ENCODE assay signal across 20 cellular contexts in the genomic region with DNA sequence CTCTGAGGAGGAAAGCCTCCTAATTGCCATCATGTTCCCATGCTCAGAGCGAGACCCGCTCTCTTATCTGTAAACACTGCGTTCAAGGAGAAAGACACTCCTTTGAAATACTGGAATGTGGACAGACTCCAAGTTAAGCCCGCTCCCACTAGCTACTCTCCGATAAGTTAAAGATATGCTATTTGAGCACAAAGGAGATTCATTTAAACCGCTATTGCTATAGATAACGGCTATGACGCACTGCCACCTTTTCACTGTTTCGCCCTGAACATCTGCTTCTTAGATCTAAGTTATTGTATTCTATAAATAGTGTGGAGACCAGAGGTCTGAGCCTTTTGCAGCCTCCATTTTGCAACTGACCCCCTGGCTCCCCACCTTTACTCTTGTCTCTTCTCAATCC.
"Had no signal": no experiment of that assay in that cellular context is flagged by ENCODE, and none has a peak within 500 bp of the region (broad histone marks: within the 10 kb centered on the region; RNA-seq: fewer than 3 reads in every experiment).

No MANE protein-coding gene starts in this region.

- H3K4me1 ChIP-seq: left lung, sigmoid colon had no signal

- DNase-seq: activated CD4-positive, alpha-beta memory T cell treated with anti-CD3 and anti-CD28 coated beads, Interleukin-2, amount 10 ng/mL, durations not matched to agents 7 days and 5 days; activated CD4-positive, alpha-beta T cell treated with anti-CD3 and anti-CD28 coated beads, Interleukin-2, amount 10 ng/mL, durations not matched to agents 24 days and 14 days; activated effector memory CD4-positive, alpha-beta T cell treated with anti-CD3 and anti-CD28 coated beads, Interleukin-2, amount 50 U/mL, for 16 hours; activated naive CD4-positive, alpha-beta T cell treated with anti-CD3 and anti-CD28 coated beads, Interleukin-2, amount 10 ng/mL, durations not matched to agents 7 days and 5 days; effector CD4-positive, alpha-beta T cell; foreskin fibroblast; hippocampal formation; kidney glomerular epithelial cell; left lung; naive thymus-derived CD4-positive, alpha-beta T cell; pancreas; sigmoid colon; stimulated activated CD4-positive, alpha-beta T cell treated with anti-CD3 and anti-CD28 coated beads, Interleukin-2, amount 100 ng/mL, for 48 hours; stimulated activated CD8-positive, alpha-beta memory T cell treated with anti-CD3 and anti-CD28 coated beads, Interleukin-4, amount 100 ng/mL, for 48 hours; stimulated activated naive CD4-positive, alpha-beta T cell had no signal

- H3K27ac ChIP-seq: left lung, neutrophil, pancreas, sigmoid colon, VCaP had no signal

- H3K9me3 Mint-ChIP-seq: activated CD4-positive, alpha-beta memory T cell treated with anti-CD3 and anti-CD28 coated beads, Interleukin-2, amount 10 ng/mL, durations not matched to agents 7 days and 5 days; activated naive CD4-positive, alpha-beta T cell treated with anti-CD3 and anti-CD28 coated beads, Interleukin-2, amount 10 ng/mL, durations not matched to agents 7 days and 5 days; dendritic cell treated with granulocyte-macrophage colony-stimulating factor and Interleukin-4, amounts not matched to agents 40 ng/mL and 50 ng/mL, for 4 days had no signal

- H3K9me3 ChIP-seq: left lung, neutrophil, pancreas had no signal

- H3K36me3 Mint-ChIP-seq: activated naive CD4-positive, alpha-beta T cell treated with anti-CD3 and anti-CD28 coated beads, Interleukin-2, amount 10 ng/mL, durations not matched to agents 7 days and 5 days; naive thymus-derived CD4-positive, alpha-beta T cell had no signal

- ATAC-seq: activated CD4-positive, CD25-positive, alpha-beta regulatory T cell treated with anti-CD3 and anti-CD28 coated beads, Interleukin-2, amount 50 U/mL, for 24 hours; left lung; naive thymus-derived CD4-positive, alpha-beta T cell; pancreas had no signal

- H3K4me3 ChIP-seq: left lung, lung, pancreas, sigmoid colon had no signal

- H3K4me3 Mint-ChIP-seq: activated CD4-positive, alpha-beta memory T cell treated with anti-CD3 and anti-CD28 coated beads, Interleukin-2, amount 10 ng/mL, durations not matched to agents 7 days and 5 days; activated CD4-positive, alpha-beta T cell treated with anti-CD3 and anti-CD28 coated beads, Interleukin-2, amount 10 ng/mL, durations not matched to agents 24 days and 14 days; activated naive CD4-positive, alpha-beta T cell treated with anti-CD3 and anti-CD28 coated beads, Interleukin-2, amount 10 ng/mL, durations not matched to agents 7 days and 5 days; dendritic cell treated with granulocyte-macrophage colony-stimulating factor and Interleukin-4, amounts not matched to agents 40 ng/mL and 50 ng/mL, for 4 days had no signal

- H3K36me3 ChIP-seq: left lung, neutrophil, pancreas, sigmoid colon had no signal

- H3K27ac Mint-ChIP-seq: activated CD4-positive, alpha-beta memory T cell treated with anti-CD3 and anti-CD28 coated beads, Interleukin-2, amount 10 ng/mL, durations not matched to agents 7 days and 5 days; activated CD4-positive, alpha-beta T cell treated with anti-CD3 and anti-CD28 coated beads, Interleukin-2, amount 10 ng/mL, durations not matched to agents 24 days and 14 days; activated naive CD4-positive, alpha-beta T cell treated with anti-CD3 and anti-CD28 coated beads, Interleukin-2, amount 10 ng/mL, durations not matched to agents 7 days and 5 days; dendritic cell treated with granulocyte-macrophage colony-stimulating factor and Interleukin-4, amounts not matched to agents 40 ng/mL and 50 ng/mL, for 4 days; naive thymus-derived CD4-positive, alpha-beta T cell had no signal
